Comparison of ENCODE assay signal across 22 cellular contexts in the genomic region with DNA sequence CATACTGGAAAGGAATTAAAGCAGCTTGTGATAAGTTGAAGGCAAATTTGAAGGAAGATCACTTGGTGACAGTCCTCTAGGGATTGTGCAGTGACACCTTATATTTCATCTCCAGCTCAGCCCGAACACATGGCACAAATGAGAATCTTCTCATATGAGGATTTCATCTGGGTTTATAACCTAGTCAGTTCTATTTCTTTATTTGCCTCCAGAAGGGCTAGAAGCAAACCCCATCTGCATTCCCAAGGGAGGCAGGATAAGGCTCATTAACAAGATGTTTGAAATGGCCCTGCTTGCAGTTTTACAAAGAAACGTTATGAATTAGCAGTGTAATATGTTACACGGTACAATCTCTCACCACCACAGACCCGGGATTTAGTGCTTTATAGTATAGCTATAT.
DNase-seq lines count a peak whose midpoint lies in the region; ATAC-seq, FAIRE-seq and TF ChIP-seq lines count a peak whose summit lies in the region.
"Had no signal": no experiment of that assay in that cellular context is flagged by ENCODE, and none has a peak within 500 bp of the region (broad histone marks: within the 10 kb centered on the region; RNA-seq: fewer than 3 reads in every experiment).

No MANE protein-coding gene starts in this region.

- H3K4me1 ChIP-seq in small intestine (ENCODE audit: control insufficient read depth in 2 of 2, insufficient read depth in 1 of 2, low read depth in 1 of 2, low read length in 1 of 2) = no peaks in the 10 kb centered on the region
- H3K4me1 ChIP-seq: A549, BLaER1, SJCRH30 had no signal

- H3K27ac Mint-ChIP-seq in glutamatergic neuron (ENCODE audit: unreplicated experiment) (peak overlapping the region; percentile 86), mesothelial cell of epicardium (no peak overlapping the region)
- H3K27ac Mint-ChIP-seq: CD4-positive, alpha-beta memory T cell; H9; T-helper 1 cell treated with Interleukin-12 subunit alpha and Interleukin-12 subunit beta and Interleukin-4 antibody, amounts not matched to agents 30 μg/mL and 1 μg/mL, for 36 hours had no signal

- peaks cover 7% of the 10 kb centered on the region for H3K27me3 Mint-ChIP-seq in glutamatergic neuron (ENCODE audit: unreplicated experiment)
- no peaks in the 10 kb centered on the region for H3K27me3 Mint-ChIP-seq in mesothelial cell of epicardium (ENCODE audit: low read depth)

- ATAC-seq in GM21619 (IDR thresholded peaks at IDR 0.05; ENCODE audit: unreplicated experiment) = no peak
- ATAC-seq: A549 had no signal

- H3K4me3 Mint-ChIP-seq in glutamatergic neuron (ENCODE audit: unreplicated experiment) (peak overlapping the region; percentile 68), mesothelial cell of epicardium (no peak overlapping the region)
- H3K4me3 Mint-ChIP-seq: CD4-positive, alpha-beta memory T cell; H9; T-helper 1 cell treated with Interleukin-12 subunit alpha and Interleukin-12 subunit beta and Interleukin-4 antibody, amounts not matched to agents 30 μg/mL and 1 μg/mL, for 36 hours had no signal

- H3K27me3 ChIP-seq in small intestine (ENCODE audit: control insufficient read depth in 2 of 2, insufficient read depth in 2 of 2, low read length in 2 of 2) = no peaks in the 10 kb centered on the region
- H3K27me3 ChIP-seq: BLaER1, SJCRH30 had no signal

- H3K4me1 Mint-ChIP-seq in glutamatergic neuron (ENCODE audit: low read depth, unreplicated experiment) (peaks cover 43% of the 10 kb centered on the region), mesothelial cell of epicardium (peaks cover 3% of the 10 kb centered on the region)
- H3K4me1 Mint-ChIP-seq: CD4-positive, alpha-beta memory T cell; H9 had no signal

- WGBS in small intestine, 3 donors = 82 to 86% (median 84%) methylated on average over 4 of the region's 4 CpGs

- H3K27ac ChIP-seq in small intestine (ENCODE audit: low read depth in 1 of 2, low read length in 1 of 2) = no peak overlapping the region
- H3K27ac ChIP-seq: A549, BLaER1, SJCRH30 had no signal

- TF ChIP-seq CTCF in glutamatergic neuron (IDR thresholded peaks at IDR 0.05; ENCODE audit: partially characterized antibody, unreplicated experiment) (no peak), mesothelial cell of epicardium (IDR thresholded peaks at IDR 0.05; ENCODE audit: unreplicated experiment) (no peak)

- FAIRE-seq in small intestine (lab: Jason Lieb, UNC) = no peak
- FAIRE-seq: A549, GM12892, GM18507 had no signal

- H3K36me3 ChIP-seq in small intestine (ENCODE audit: control insufficient read depth in 2 of 2, insufficient read depth in 2 of 2, low read length in 2 of 2) = no peaks in the 10 kb centered on the region
- H3K36me3 ChIP-seq: BLaER1, SJCRH30 had no signal

- H3K9me3 Mint-ChIP-seq in glutamatergic neuron (ENCODE audit: unreplicated experiment) = peaks cover 9% of the 10 kb centered on the region
- H3K9me3 Mint-ChIP-seq in mesothelial cell of epicardium = peaks cover 3% of the 10 kb centered on the region
- H3K9me3 Mint-ChIP-seq: CD4-positive, alpha-beta memory T cell; T-helper 1 cell treated with Interleukin-12 subunit alpha and Interleukin-12 subunit beta and Interleukin-4 antibody, amounts not matched to agents 30 μg/mL and 1 μg/mL, for 36 hours had no signal

- H3K9me3 ChIP-seq in small intestine (ENCODE audit: control insufficient read depth, low read depth) = no peaks in the 10 kb centered on the region
- H3K9me3 ChIP-seq: A549, BLaER1, SJCRH30 had no signal

- DNase-seq in NCI-H526 (lab: John Stamatoyannopoulos, UW) (peak; percentile 12 to 31), NCI-H526 treated with DMSO at 0.1 percent for 48 hours (lab: John Stamatoyannopoulos, UW) (no peak), NCI-H187 treated with DMSO at 0.1 percent for 48 hours (lab: John Stamatoyannopoulos, UW) (peak; percentile 75), NCI-H524 treated with DMSO at 0.1 percent for 48 hours (lab: John Stamatoyannopoulos, UW) (peak; percentile 87), glutamatergic neuron (peak; percentile 22), small intestine (no peak), mesothelial cell of epicardium (ENCODE audit: low spot score in 2 of 2, unreplicated experiment in 2 of 2) (no peak)
- DNase-seq: CD4-positive, alpha-beta memory T cell; DMS79; H9; MM.1S; NCI-H1105; NCI-H2081 treated with DMSO at 0.1 percent for 48 hours; NCI-H345; NCI-H774 had no signal

- H3K4me3 ChIP-seq in small intestine (ENCODE audit: low read depth in 1 of 2, low read length in 2 of 2) = no peak overlapping the region
- H3K4me3 ChIP-seq: A549, BLaER1, SJCRH30 had no signal

- no peaks in the 10 kb centered on the region for H3K36me3 Mint-ChIP-seq in glutamatergic neuron (ENCODE audit: unreplicated experiment)
- H3K36me3 Mint-ChIP-seq in mesothelial cell of epicardium = no peaks in the 10 kb centered on the region
- H3K36me3 Mint-ChIP-seq: CD4-positive, alpha-beta memory T cell had no signal

Comparison
In these comparisons a context has a peak if more than half of its experiments do, and no peak if none do; other contexts are left out.
1. DNase-seq: peak in NCI-H526 (2 of 2), NCI-H187 treated with DMSO at 0.1 percent for 48 hours (single experiment), NCI-H524 treated with DMSO at 0.1 percent for 48 hours (single experiment) and glutamatergic neuron (single experiment); none in NCI-H526 treated with DMSO at 0.1 percent for 48 hours (single experiment), small intestine (single experiment) and mesothelial cell of epicardium (0 of 2).